12 cellular contexts compared by ENCODE assay signal in genomic region chr14:55329999-55330710, GRCh38. TPM values are rescaled to one million over a fixed set of nuclear protein-coding genes. Genes with fewer than 3 reads are reported as not detected.
DNase-seq lines count a peak whose midpoint lies in the region; ATAC-seq lines count a peak whose summit lies in the region.
"Had no signal": no experiment of that assay in that cellular context is flagged by ENCODE, and none has a peak within 500 bp of the region (broad histone marks: within the 10 kb centered on the region; RNA-seq: fewer than 3 reads in every experiment).

No MANE protein-coding gene starts in this region.

- peak overlapping the region; percentile 56 for H3K4me3 Mint-ChIP-seq in activated naive CD4-positive, alpha-beta T cell treated with anti-CD3 and anti-CD28 coated beads for 36 hours

- peaks cover 15 to 19% of the 10 kb centered on the region in 2 donors for H3K4me1 ChIP-seq in muscle layer of duodenum (ENCODE audit: control insufficient read depth in 1 of 2, insufficient read depth in 2 of 2, low read length in 2 of 2)

- no peak for ATAC-seq in HG02870 (IDR thresholded peaks at IDR 0.05; ENCODE audit: unreplicated experiment)
- no peak for ATAC-seq in GM18517 (IDR thresholded peaks at IDR 0.05; ENCODE audit: unreplicated experiment)
- ATAC-seq: HCT116 had no signal

- intact Hi-C loops in activated naive CD4-positive, alpha-beta T cell treated with anti-CD3 and anti-CD28 coated beads for 36 hours (cut with micrococcal nuclease): loop anchor here (1.0 to 5.0 kb wide), 8 partner anchors 9 to 1937 kb away; partner anchors contain the start of genes AP5M1, EXOC5, FBXO34 and KTN1

- H3K4me1 Mint-ChIP-seq in activated naive CD4-positive, alpha-beta T cell treated with anti-CD3 and anti-CD28 coated beads for 36 hours (ENCODE audit: low read depth): peaks cover 84% of the 10 kb centered on the region

- H3K27ac Mint-ChIP-seq in activated naive CD4-positive, alpha-beta T cell treated with anti-CD3 and anti-CD28 coated beads for 36 hours: peak overlapping the region; percentile 93

- H3K4me3 ChIP-seq in muscle layer of duodenum (ENCODE audit: low read depth in 1 of 2, low read length in 2 of 2) (no peak overlapping the region), MG63 (no peak overlapping the region)
- H3K4me3 ChIP-seq: prostate gland had no signal

- DNase-seq in stimulated activated naive CD4-positive, alpha-beta T cell treated with Interleukin-2 at 50 U/mL for 16 hours (lab: John Stamatoyannopoulos, UW): peak; percentile 65
- DNase-seq in stimulated activated naive CD4-positive, alpha-beta T cell (lab: John Stamatoyannopoulos, UW): no peak
- DNase-seq in activated naive CD4-positive, alpha-beta T cell treated with anti-CD3 and anti-CD28 coated beads for 36 hours: peak; percentile 79
- no peak for DNase-seq in SHP77 treated with DMSO at 0.1 percent for 48 hours (lab: John Stamatoyannopoulos, UW)
- no peak for DNase-seq in MG63
- DNase-seq: BE2C, NCI-H1417 had no signal

- H3K9me3 ChIP-seq in muscle layer of duodenum (ENCODE audit: control insufficient read depth in 1 of 2, low read length in 2 of 2) (no peaks in the 10 kb centered on the region), MG63 (no peaks in the 10 kb centered on the region)
- H3K9me3 ChIP-seq: BE2C, prostate gland had no signal

- no peaks in the 10 kb centered on the region for H3K36me3 Mint-ChIP-seq in activated naive CD4-positive, alpha-beta T cell treated with anti-CD3 and anti-CD28 coated beads for 36 hours (ENCODE audit: low read depth)

- peak overlapping the region; percentile 41 for H3K27ac ChIP-seq in muscle layer of duodenum (ENCODE audit: low read length)
- H3K27ac ChIP-seq: prostate gland had no signal

- H3K9me3 Mint-ChIP-seq in activated naive CD4-positive, alpha-beta T cell treated with anti-CD3 and anti-CD28 coated beads for 36 hours: no peaks in the 10 kb centered on the region

- H3K27me3 Mint-ChIP-seq in activated naive CD4-positive, alpha-beta T cell treated with anti-CD3 and anti-CD28 coated beads for 36 hours (ENCODE audit: low read depth): no peaks in the 10 kb centered on the region

- H3K27me3 ChIP-seq in muscle layer of duodenum (ENCODE audit: low read depth, low read length): no peaks in the 10 kb centered on the region
- no peaks in the 10 kb centered on the region for H3K27me3 ChIP-seq in MG63
- H3K27me3 ChIP-seq: BE2C had no signal

- no peaks in the 10 kb centered on the region for H3K36me3 ChIP-seq in muscle layer of duodenum (ENCODE audit: control insufficient read depth in 1 of 2, insufficient read depth in 2 of 2, low read length in 2 of 2)
- H3K36me3 ChIP-seq in MG63: no peaks in the 10 kb centered on the region
- H3K36me3 ChIP-seq: BE2C, prostate gland had no signal

- CTCF ChIA-PET in activated naive CD4-positive, alpha-beta T cell treated with anti-CD3 and anti-CD28 coated beads for 36 hours (lab: Charles Lee): interaction anchor here (0.5 to 1.6 kb wide), 4 partner anchors 24 to 262 kb away, joined by 3 to 11 read pairs (median 5); no protein-coding TSS in a partner anchor

RNA-seq across cellular contexts. Expression of gene FBXO34, which starts 58.9 kb away (rescaled TPM):
- total RNA-seq in activated naive CD4-positive, alpha-beta T cell treated with anti-CD3 and anti-CD28 coated beads for 36 hours: 10 to 100 TPM; 17.4 to 17.7 TPM
- total RNA-seq in MG63 (2014; rRNA removed; shearing (Covaris generic); ENCODE audit: low replicate concordance): 12.9 and 28.0 TPM in 2 replicates

Comparison
In these comparisons a context has a peak if more than half of its experiments do, and no peak if none do; other contexts are left out.
1. DNase-seq: peak in stimulated activated naive CD4-positive, alpha-beta T cell treated with Interleukin-2 at 50 U/mL for 16 hours (single experiment) and activated naive CD4-positive, alpha-beta T cell treated with anti-CD3 and anti-CD28 coated beads for 36 hours (single experiment); none in stimulated activated naive CD4-positive, alpha-beta T cell (0 of 6), SHP77 treated with DMSO at 0.1 percent for 48 hours (single experiment) and MG63 (single experiment).